In genomic region chr13:91375119-91375729, GRCh38 we compare ENCODE assay signal across 8 cellular contexts. TPM values are rescaled to one million over a fixed set of nuclear protein-coding genes. Genes with fewer than 3 reads are reported as not detected.
A peak's percentile ranks its signal among the peaks of the same experiment; 100 is the strongest.
DNase-seq lines count a peak whose midpoint lies in the region; ATAC-seq and TF ChIP-seq lines count a peak whose summit lies in the region.

No MANE protein-coding gene starts in this region.

- H3K18ac ChIP-seq in IMR-90 (ENCODE audit: low read depth, low read length): no peak overlapping the region

- TF ChIP-seq RAD21 in IMR-90 (IDR thresholded peaks at IDR 0.05; ENCODE audit: low read length): peak; percentile 55

- no peak overlapping the region for H3K27ac ChIP-seq in IMR-90 (ENCODE audit: insufficient read depth, low read length)

- peak; percentile 34 for DNase-seq in activated naive CD4-positive, alpha-beta T cell treated with anti-CD3 and anti-CD28 coated beads, Interleukin-2, amount 10 ng/mL, durations not matched to agents 7 days and 5 days
- DNase-seq in activated naive CD4-positive, alpha-beta T cell (lab: John Stamatoyannopoulos, UW): no peak
- DNase-seq in IMR-90 (peak; percentile 8), astrocyte of the cerebellum (ENCODE audit: low read depth) (no peak), DMS79 (lab: John Stamatoyannopoulos, UW) (no peak)
- DNase-seq in natural killer cell treated with Interleukin-12 subunit alpha and Interleukin-12 subunit beta and Interleukin-15 and Interleukin-18, amount 100 ng/mL, for 72 hours (ENCODE audit: low spot score): no peak
- DNase-seq in central memory CD4-positive, alpha-beta T cell: no peak

- H3K9me3 ChIP-seq in IMR-90 (ENCODE audit: control insufficient read depth, insufficient read depth, low read length): no peaks in the 10 kb centered on the region

- H3K79me1 ChIP-seq in IMR-90 (ENCODE audit: low read depth in 1 of 2, low read length in 2 of 2): no peaks in the 10 kb centered on the region

- H2BK5ac ChIP-seq in IMR-90 (ENCODE audit: low read depth, low read length, poor library complexity, severe bottlenecking): no peak overlapping the region

- no peak overlapping the region for H3K4me3 Mint-ChIP-seq in activated naive CD4-positive, alpha-beta T cell treated with anti-CD3 and anti-CD28 coated beads, Interleukin-2, amount 10 ng/mL, durations not matched to agents 7 days and 5 days
- H3K4me3 Mint-ChIP-seq in natural killer cell treated with Interleukin-12 subunit alpha and Interleukin-12 subunit beta and Interleukin-15 and Interleukin-18, amount 100 ng/mL, for 72 hours: no peak overlapping the region

- H2BK20ac ChIP-seq in IMR-90 (ENCODE audit: low read depth, low read length): no peak overlapping the region

- POLR2A ChIA-PET in IMR-90 (lab: Charles Lee; ENCODE audit: unreplicated experiment): no interaction called here

- H2AK5ac ChIP-seq in IMR-90 (ENCODE audit: low read depth, low read length): no peak overlapping the region

- H3K23ac ChIP-seq in IMR-90 (ENCODE audit: low read depth, low read length): no peak overlapping the region

- H3K27me3 ChIP-seq in IMR-90 (ENCODE audit: control insufficient read depth, insufficient read depth, low read length): no peaks in the 10 kb centered on the region

- TF ChIP-seq POLR2A in IMR-90 (IDR thresholded peaks at IDR 0.05; ENCODE audit: low read depth, low read length): no peak

- H3K4me3 ChIP-seq in IMR-90 (ENCODE audit: insufficient read depth, low read depth, low read length): no peak overlapping the region
- no peak overlapping the region for H3K4me3 ChIP-seq in astrocyte of the cerebellum (ENCODE audit: low read depth, low read length)

- BruUV-seq in IMR-90 (replicated peaks; lab: Mats Ljungman, UMichigan): no TSS peak

- H3K27ac Mint-ChIP-seq in activated naive CD4-positive, alpha-beta T cell treated with anti-CD3 and anti-CD28 coated beads, Interleukin-2, amount 10 ng/mL, durations not matched to agents 7 days and 5 days: no peak overlapping the region
- no peak overlapping the region for H3K27ac Mint-ChIP-seq in natural killer cell treated with Interleukin-12 subunit alpha and Interleukin-12 subunit beta and Interleukin-15 and Interleukin-18, amount 100 ng/mL, for 72 hours

- CTCF ChIA-PET in activated naive CD4-positive, alpha-beta T cell treated with anti-CD3 and anti-CD28 coated beads, Interleukin-2, amount 10 ng/mL, durations not matched to agents 7 days and 5 days (lab: Charles Lee): interaction anchor here (1.5 to 2.9 kb wide), 2 partner anchors 8 to 31 kb away, joined by 6 to 20 read pairs; no protein-coding TSS in a partner anchor
- CTCF ChIA-PET in IMR-90 (lab: Yijun Ruan, JAX): no interaction called here

- H2BK120ac ChIP-seq in IMR-90 (ENCODE audit: low read depth, low read length): no peak overlapping the region

- ATAC-seq in GM21723 (IDR thresholded peaks at IDR 0.05; ENCODE audit: unreplicated experiment) (peak; percentile 97), IMR-90 (ENCODE audit: low read depth) (peak; percentile 71; the same call in 1 of the 2 replicates)
- peak; percentile 60 to 67 for ATAC-seq in natural killer cell treated with Interleukin-12 subunit alpha and Interleukin-12 subunit beta and Interleukin-15 and Interleukin-18, amount 100 ng/mL, for 72 hours

- H3K4me1 Mint-ChIP-seq in activated naive CD4-positive, alpha-beta T cell treated with anti-CD3 and anti-CD28 coated beads, Interleukin-2, amount 10 ng/mL, durations not matched to agents 7 days and 5 days: peaks cover 10% of the 10 kb centered on the region
- H3K4me1 Mint-ChIP-seq in natural killer cell treated with Interleukin-12 subunit alpha and Interleukin-12 subunit beta and Interleukin-15 and Interleukin-18, amount 100 ng/mL, for 72 hours (ENCODE audit: low read depth in 2 of 2): peaks cover 8 to 11% of the 10 kb centered on the region in 2 donors

- no peak overlapping the region for H2AFZ ChIP-seq in IMR-90 (replicated peaks; ENCODE audit: low read length, poor library complexity)

- H4K8ac ChIP-seq in IMR-90 (ENCODE audit: low read depth in 2 of 2, low read length in 2 of 2): no peak overlapping the region

- in situ Hi-C loops in IMR-90 (cut with MboI; ENCODE audit: low sequenced_read_pairs): no loop called here
- in situ Hi-C loops in astrocyte of the cerebellum (cut with HindIII; ENCODE audit: low sequenced_read_pairs): no loop called here

- H3K4me2 ChIP-seq in IMR-90 (ENCODE audit: low read depth, low read length): no peak overlapping the region

- no peaks in the 10 kb centered on the region for H3K9me3 Mint-ChIP-seq in activated naive CD4-positive, alpha-beta T cell treated with anti-CD3 and anti-CD28 coated beads, Interleukin-2, amount 10 ng/mL, durations not matched to agents 7 days and 5 days
- H3K9me3 Mint-ChIP-seq in natural killer cell treated with Interleukin-12 subunit alpha and Interleukin-12 subunit beta and Interleukin-15 and Interleukin-18, amount 100 ng/mL, for 72 hours: no peaks in the 10 kb centered on the region

- no peak overlapping the region for H3K56ac ChIP-seq in IMR-90 (ENCODE audit: extremely low read depth, insufficient read depth, low read length)

- H2BK15ac ChIP-seq in IMR-90 (ENCODE audit: low read depth, low read length): no peak overlapping the region

- peak; percentile 49 for TF ChIP-seq CTCF in IMR-90 (conservative IDR thresholded peaks at IDR 0.05; ENCODE audit: low read depth, low read length)
- peak; percentile 73 for TF ChIP-seq CTCF in astrocyte of the cerebellum (IDR thresholded peaks at IDR 0.05; ENCODE audit: low read depth, low read length, missing control alignments)

- no peak overlapping the region for H3K14ac ChIP-seq in IMR-90 (replicated peaks; ENCODE audit: low read depth, low read length)

- no peak overlapping the region for H2AK9ac ChIP-seq in IMR-90 (replicated peaks; ENCODE audit: low read depth, low read length, poor library complexity)

- intact Hi-C loops in IMR-90 (cut with micrococcal nuclease): loop anchor here (1.0 to 2.0 kb wide), 2 partner anchors 32 to 347 kb away; no protein-coding TSS in a partner anchor

- H3K4ac ChIP-seq in IMR-90 (ENCODE audit: low read depth, low read length): no peak overlapping the region

- dilution Hi-C loops in IMR-90 (cut with HindIII; ENCODE audit: low sequenced_read_pairs, unreplicated experiment): no loop called here

- no peaks in the 10 kb centered on the region for H3K9me1 ChIP-seq in IMR-90 (ENCODE audit: insufficient read depth, low read length)

- WGBS in IMR-90 (ENCODE audit: extremely low coverage in 2 of 2, insufficient read length in 1 of 2), 2 experiments: 100% methylated on average over 2 of the region's 4 CpGs; no CpG with 5 or more reads in 1 of the 2 experiments

- H3K36me3 ChIP-seq in IMR-90 (ENCODE audit: control insufficient read depth, insufficient read depth, low read length): no peaks in the 10 kb centered on the region

- H4K91ac ChIP-seq in IMR-90 (ENCODE audit: insufficient read depth, low read depth, low read length): no peak overlapping the region

- no peaks in the 10 kb centered on the region for H3K4me1 ChIP-seq in IMR-90 (ENCODE audit: control insufficient read depth, insufficient read depth, low read length)

- no peak overlapping the region for H3K9ac ChIP-seq in IMR-90 (ENCODE audit: low read depth, low read length)

- peaks cover 4% of the 10 kb centered on the region for H3K27me3 Mint-ChIP-seq in activated naive CD4-positive, alpha-beta T cell treated with anti-CD3 and anti-CD28 coated beads, Interleukin-2, amount 10 ng/mL, durations not matched to agents 7 days and 5 days
- peaks cover 11 to 14% of the 10 kb centered on the region in 2 donors for H3K27me3 Mint-ChIP-seq in natural killer cell treated with Interleukin-12 subunit alpha and Interleukin-12 subunit beta and Interleukin-15 and Interleukin-18, amount 100 ng/mL, for 72 hours

- no peak overlapping the region for H4K5ac ChIP-seq in IMR-90 (ENCODE audit: low read depth, low read length)

- H4K20me1 ChIP-seq in IMR-90 (ENCODE audit: insufficient read depth, low read length): no peaks in the 10 kb centered on the region

- H3K36me3 Mint-ChIP-seq in activated naive CD4-positive, alpha-beta T cell treated with anti-CD3 and anti-CD28 coated beads, Interleukin-2, amount 10 ng/mL, durations not matched to agents 7 days and 5 days: no peaks in the 10 kb centered on the region
- H3K36me3 Mint-ChIP-seq in natural killer cell treated with Interleukin-12 subunit alpha and Interleukin-12 subunit beta and Interleukin-15 and Interleukin-18, amount 100 ng/mL, for 72 hours: no peaks in the 10 kb centered on the region

TF ChIP-seq in IMR-90, 13 proteins besides CTCF, POLR2A, EP300 and RAD21:
- TF ChIP-seq CEBPB (IDR thresholded peaks at IDR 0.05; ENCODE audit: low read depth, low read length): no peak
- TF ChIP-seq SMC3 (IDR thresholded peaks at IDR 0.05; ENCODE audit: low read depth, low read length): 0 out of 2 replicates have a peak, but pooled peaks have one; percentile 33
- no peak for TF ChIP-seq FOS (IDR thresholded peaks at IDR 0.05; ENCODE audit: low read depth, low read length)
- TF ChIP-seq NFE2L2 (IDR thresholded peaks at IDR 0.05; ENCODE audit: low read depth, low read length): no peak

RNA-seq across cellular contexts. Expression of gene GPC5, which starts 23.2 kb away (rescaled TPM):
- total RNA-seq in IMR-90 (2012; rRNA removed): 1.1 and 1.8 TPM in 2 replicates
- polyA plus RNA-seq in IMR-90 (2012; rRNA removed): 0.94 and 1.1 TPM in 2 replicates
- polyA plus RNA-seq in IMR-90 (2012; cell fraction: cytosol; rRNA removed): 0.37 and 0.83 TPM in 2 replicates
- polyA plus RNA-seq in IMR-90 (2012; cell fraction: nucleus; rRNA removed; ENCODE audit: low replicate concordance): 0.22 and 0.56 TPM in 2 replicates
- total RNA-seq in natural killer cell treated with Interleukin-12 subunit alpha and Interleukin-12 subunit beta and Interleukin-15 and Interleukin-18, amount 100 ng/mL, for 72 hours: 1 to 10 TPM in 1 of 2 donors, under 1 TPM in 1; 0.55 to 1.0 TPM

RNA-seq across cellular contexts. Expression of gene MIR17HG, which starts 27.7 kb away (rescaled TPM):
- 3.0 and 9.7 TPM in 2 replicates for total RNA-seq in IMR-90 (2012; rRNA removed)
- 0.75 and 0.77 TPM in 2 replicates for polyA plus RNA-seq in IMR-90 (2012; rRNA removed)
- polyA plus RNA-seq in IMR-90 (2012; cell fraction: cytosol; rRNA removed): 0.03 and 0.14 TPM in 2 replicates
- 0.27 and 3.9 TPM in 2 replicates for polyA plus RNA-seq in IMR-90 (2012; cell fraction: nucleus; rRNA removed; ENCODE audit: low replicate concordance)
- 10 to 100 TPM; 15.9 to 39.8 TPM for total RNA-seq in natural killer cell treated with Interleukin-12 subunit alpha and Interleukin-12 subunit beta and Interleukin-15 and Interleukin-18, amount 100 ng/mL, for 72 hours

Comparison
In these comparisons a context has a peak if more than half of its experiments do, and no peak if none do; other contexts are left out.
1. DNase-seq: peak in activated naive CD4-positive, alpha-beta T cell treated with anti-CD3 and anti-CD28 coated beads, Interleukin-2, amount 10 ng/mL, durations not matched to agents 7 days and 5 days (single experiment) and IMR-90 (single experiment); none in activated naive CD4-positive, alpha-beta T cell (0 of 4), astrocyte of the cerebellum (single experiment), natural killer cell treated with Interleukin-12 subunit alpha and Interleukin-12 subunit beta and Interleukin-15 and Interleukin-18, amount 100 ng/mL, for 72 hours (single experiment), DMS79 (single experiment) and central memory CD4-positive, alpha-beta T cell (single experiment).
2. Peak in every context shown above with its lines, with median percentiles within 50 percentile points of each other: ATAC-seq.